1 cellular context compared by ENCODE assay signal in the genomic region with DNA sequence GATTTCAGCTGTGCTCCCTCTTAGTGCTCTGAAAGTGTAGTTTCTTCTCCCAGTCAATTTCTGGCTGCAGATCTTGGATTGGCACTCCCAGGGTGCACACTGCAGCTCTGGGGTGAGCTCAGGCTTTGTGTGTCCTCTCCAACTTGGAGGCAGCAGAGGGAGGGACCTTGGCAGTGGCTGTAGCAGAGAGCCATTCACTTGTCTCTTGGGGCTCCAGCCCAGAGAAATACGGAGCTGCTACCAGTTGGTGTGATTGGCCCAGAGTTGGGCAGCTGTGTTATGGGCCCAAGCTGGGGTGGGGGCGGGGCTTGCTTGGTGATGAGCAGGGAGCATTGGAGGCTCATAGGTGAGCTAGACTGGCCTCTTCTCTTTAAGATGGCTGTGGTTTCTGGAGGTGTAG.
TF ChIP-seq lines count a peak whose summit lies in the region.

No MANE protein-coding gene starts in this region.

TF ChIP-seq in H1, 55 proteins besides CTCF, POLR2A, EP300 and RAD21 (continued from another document):
- TF ChIP-seq SAP30 (IDR thresholded peaks at IDR 0.05; ENCODE audit: insufficient read depth, insufficient replicate concordance, low read length) (no peak), JUND (IDR thresholded peaks at IDR 0.05; ENCODE audit: low read length) (no peak), CREB1 (IDR thresholded peaks at IDR 0.05) (no peak)
TF ChIP-seq in H1: peak in this region for 0.
